In the genomic region with DNA sequence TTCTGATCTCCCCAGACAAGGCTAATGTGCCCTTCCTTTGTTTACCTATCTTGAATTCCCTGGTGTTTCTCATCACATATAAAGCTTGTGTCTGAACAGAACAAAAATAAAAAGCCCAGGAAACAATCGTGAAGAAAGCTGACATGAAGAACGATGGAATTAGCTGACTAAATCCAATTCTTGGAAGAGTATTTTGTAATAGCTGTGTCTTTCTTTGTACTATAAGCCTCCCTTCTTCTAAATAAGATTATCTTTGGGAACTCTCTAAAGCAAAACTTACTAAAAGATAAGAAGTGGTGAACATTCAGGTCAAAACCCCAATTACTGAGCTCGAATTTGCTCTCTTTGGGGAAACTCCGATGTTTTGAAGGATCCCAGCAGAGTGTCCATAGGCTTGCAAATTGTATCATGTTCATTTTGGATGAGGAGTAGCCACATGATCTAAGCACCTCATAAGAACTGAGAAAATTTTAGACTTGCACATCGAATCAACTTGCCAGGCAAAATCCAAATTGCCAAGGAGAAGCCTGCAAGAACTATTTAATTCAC, we compare ENCODE assay signal across 12 cellular contexts.
"Had no signal": no experiment of that assay in that cellular context is flagged by ENCODE, and none has a peak within 500 bp of the region (broad histone marks: within the 10 kb centered on the region; RNA-seq: fewer than 3 reads in every experiment).

No MANE protein-coding gene starts in this region.

- H3K9me3 Mint-ChIP-seq: activated T-cell treated with anti-CD3 and anti-CD28 coated beads, Interleukin-2, amount 50 U/mL, for 4 hours; T-helper 2 cell treated with Interferon-gamma antibody and Interleukin-4, amounts not matched to agents 5 μg/mL and 100 μg/mL, for 36 hours had no signal

- H3K27me3 ChIP-seq: ascending aorta, ovary, thyroid gland, uterus had no signal

- H3K4me3 ChIP-seq: ascending aorta, ovary, skin epidermis, thyroid gland, uterus had no signal

- H3K27ac ChIP-seq: ascending aorta, thyroid gland had no signal

- H3K36me3 Mint-ChIP-seq: activated naive CD8-positive, alpha-beta T cell had no signal

- H3K27ac Mint-ChIP-seq: activated naive CD8-positive, alpha-beta T cell; T-helper 2 cell treated with Interferon-gamma antibody and Interleukin-4, amounts not matched to agents 5 μg/mL and 100 μg/mL, for 36 hours had no signal

- H3K4me1 ChIP-seq: ascending aorta, thyroid gland had no signal

- ATAC-seq: activated T-cell treated with anti-CD3 and anti-CD28 coated beads, Interleukin-2, amount 50 U/mL, for 4 hours had no signal

- H3K36me3 ChIP-seq: ascending aorta, ovary, uterus had no signal

- DNase-seq: activated CD4-positive, alpha-beta T cell treated with anti-CD3 and anti-CD28 coated beads, Interleukin-2, amount 50 U/mL, for 48 hours; activated CD4-positive, CD25-positive, alpha-beta regulatory T cell treated with anti-CD3 and anti-CD28 coated beads, Interleukin-2, amount 50 U/mL, for 72 hours; activated gamma-delta T cell; activated T-cell treated with anti-CD3 and anti-CD28 coated beads, Interleukin-2, amount 50 U/mL, for 4 hours; ovary; SW 1271; thyroid gland; uterus had no signal

- H3K9me3 ChIP-seq: ascending aorta, ovary, uterus had no signal

- H3K4me3 Mint-ChIP-seq: activated naive CD8-positive, alpha-beta T cell; activated T-cell treated with anti-CD3 and anti-CD28 coated beads, Interleukin-2, amount 50 U/mL, for 4 hours; T-helper 2 cell treated with Interferon-gamma antibody and Interleukin-4, amounts not matched to agents 5 μg/mL and 100 μg/mL, for 36 hours had no signal
